ENCODE assay signal across 9 cellular contexts in the genomic region with DNA sequence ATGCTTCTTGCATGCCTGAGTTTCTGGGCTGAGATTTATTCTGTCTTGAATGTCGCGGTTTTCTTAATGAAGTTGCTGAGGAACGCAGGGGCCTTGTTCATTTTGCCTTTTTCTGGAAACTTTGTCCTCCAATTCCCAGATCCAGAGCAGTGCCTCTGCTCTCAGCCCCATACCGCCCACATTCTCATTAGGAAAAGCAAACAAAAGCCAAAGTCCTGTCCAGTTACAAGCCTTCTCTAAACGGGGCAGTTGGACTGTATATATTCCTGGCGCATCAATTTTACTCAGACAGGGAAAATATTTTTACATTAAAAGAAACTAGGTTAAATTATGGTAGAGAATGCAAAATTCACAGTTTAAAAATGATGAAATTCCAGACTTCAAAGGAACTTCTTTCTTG. TPM values are rescaled to one million over a fixed set of nuclear protein-coding genes. Genes with fewer than 3 reads are reported as not detected.
DNase-seq lines count a peak whose midpoint lies in the region; ATAC-seq, FAIRE-seq and TF ChIP-seq lines count a peak whose summit lies in the region.
"Had no signal": no experiment of that assay in that cellular context is flagged by ENCODE, and none has a peak within 500 bp of the region (broad histone marks: within the 10 kb centered on the region; RNA-seq: fewer than 3 reads in every experiment).

No MANE protein-coding gene starts in this region.

- peak overlapping the region; percentile 83 for H3K9ac ChIP-seq in astrocyte (ENCODE audit: low read length)

- peaks cover 20% of the 10 kb centered on the region for H3K36me3 Mint-ChIP-seq in activated naive CD4-positive, alpha-beta T cell treated with anti-CD3 and anti-CD28 coated beads for 36 hours (ENCODE audit: low read depth)
- H3K36me3 Mint-ChIP-seq in astrocyte (ENCODE audit: low read depth, unreplicated experiment) = peaks cover 8% of the 10 kb centered on the region
- H3K36me3 Mint-ChIP-seq in type B pancreatic cell = peaks cover 10% of the 10 kb centered on the region

- CTCF ChIA-PET in activated naive CD4-positive, alpha-beta T cell treated with anti-CD3 and anti-CD28 coated beads for 36 hours (lab: Charles Lee) = interaction anchor here (0.7 kb wide), 1 partner anchor 113 kb away, joined by 3 read pairs; no protein-coding TSS in a partner anchor

- H3K9me3 ChIP-seq in astrocyte (ENCODE audit: insufficient read depth, low read depth, low read length) = no peaks in the 10 kb centered on the region

- H3K4me3 Mint-ChIP-seq in activated naive CD4-positive, alpha-beta T cell treated with anti-CD3 and anti-CD28 coated beads for 36 hours = peak overlapping the region; percentile 81
- H3K4me3 Mint-ChIP-seq in astrocyte (ENCODE audit: unreplicated experiment) = peak overlapping the region; percentile 90
- peak overlapping the region; percentile 94 for H3K4me3 Mint-ChIP-seq in type B pancreatic cell

- DNase-seq in activated naive CD4-positive, alpha-beta T cell treated with anti-CD3 and anti-CD28 coated beads for 36 hours = no peak
- no peak for DNase-seq in activated naive CD4-positive, alpha-beta T cell (lab: John Stamatoyannopoulos, UW)
- DNase-seq in astrocyte (ENCODE audit: low read depth) = no peak
- DNase-seq in type B pancreatic cell (ENCODE audit: extremely low spot score, unreplicated experiment) = no peak
- no peak for DNase-seq in NCI-H1105 (lab: John Stamatoyannopoulos, UW)
- DNase-seq: GF-D8 had no signal

- intact Hi-C loops in activated naive CD4-positive, alpha-beta T cell treated with anti-CD3 and anti-CD28 coated beads for 36 hours (cut with micrococcal nuclease) = loop anchor here (2.0 to 10.0 kb wide), 6 partner anchors 35 to 821 kb away; no protein-coding TSS in a partner anchor

- H3K79me2 ChIP-seq in astrocyte (ENCODE audit: insufficient read depth, low read length) = peaks cover 10% of the 10 kb centered on the region

- H3K36me3 ChIP-seq in astrocyte (ENCODE audit: insufficient read depth, low read length) = no peaks in the 10 kb centered on the region

- H4K20me1 ChIP-seq in astrocyte (ENCODE audit: insufficient read depth, low read length) = no peaks in the 10 kb centered on the region

- H3K9me3 Mint-ChIP-seq in activated naive CD4-positive, alpha-beta T cell treated with anti-CD3 and anti-CD28 coated beads for 36 hours = no peaks in the 10 kb centered on the region
- H3K9me3 Mint-ChIP-seq in astrocyte (ENCODE audit: unreplicated experiment) (no peaks in the 10 kb centered on the region), type B pancreatic cell (no peaks in the 10 kb centered on the region)

- H3K27me3 ChIP-seq in astrocyte (ENCODE audit: insufficient read depth, low read length) (no peaks in the 10 kb centered on the region), layer of hippocampus (ENCODE audit: control insufficient read depth, insufficient read depth, low read length) (no peaks in the 10 kb centered on the region)

- H3K4me1 Mint-ChIP-seq in activated naive CD4-positive, alpha-beta T cell treated with anti-CD3 and anti-CD28 coated beads for 36 hours (ENCODE audit: low read depth) = peaks cover 35% of the 10 kb centered on the region
- peaks cover 15% of the 10 kb centered on the region for H3K4me1 Mint-ChIP-seq in astrocyte (ENCODE audit: low read depth, unreplicated experiment)
- H3K4me1 Mint-ChIP-seq in type B pancreatic cell (ENCODE audit: unreplicated experiment) = peaks cover 34% of the 10 kb centered on the region

- peak overlapping the region; percentile 79 for H3K4me3 ChIP-seq in astrocyte (ENCODE audit: insufficient read depth, low read depth, low read length)

- no peaks in the 10 kb centered on the region for H3K27me3 Mint-ChIP-seq in activated naive CD4-positive, alpha-beta T cell treated with anti-CD3 and anti-CD28 coated beads for 36 hours (ENCODE audit: low read depth)
- H3K27me3 Mint-ChIP-seq in astrocyte (ENCODE audit: low read depth, unreplicated experiment) (no peaks in the 10 kb centered on the region), type B pancreatic cell (no peaks in the 10 kb centered on the region)

- peaks cover 8% of the 10 kb centered on the region for H3K4me1 ChIP-seq in astrocyte (ENCODE audit: insufficient read depth, low read length)

- peak overlapping the region; percentile 94 for H3K27ac Mint-ChIP-seq in activated naive CD4-positive, alpha-beta T cell treated with anti-CD3 and anti-CD28 coated beads for 36 hours
- H3K27ac Mint-ChIP-seq in astrocyte (ENCODE audit: unreplicated experiment) (peak overlapping the region; percentile 99), type B pancreatic cell (peak overlapping the region; percentile 94)

- ATAC-seq in HG02981 (IDR thresholded peaks at IDR 0.05; ENCODE audit: unreplicated experiment) = no peak
- ATAC-seq in HG02642 (IDR thresholded peaks at IDR 0.05; ENCODE audit: poor library complexity, unreplicated experiment) = no peak

- TF ChIP-seq CTCF in astrocyte (IDR thresholded peaks at IDR 0.05; ENCODE audit: insufficient read depth, low read depth, low read length) (no peak), type B pancreatic cell (conservative IDR thresholded peaks at IDR 0.05) (no peak)

- no peak overlapping the region for H3K27ac ChIP-seq in astrocyte (ENCODE audit: low read depth, low read length)
- H3K27ac ChIP-seq in layer of hippocampus (ENCODE audit: low read depth, low read length) = peak overlapping the region; percentile 83

- FAIRE-seq in astrocyte (lab: Jason Lieb, UNC) = no peak

- peak overlapping the region; percentile 94 for H2AFZ ChIP-seq in astrocyte (ENCODE audit: low read depth, low read length)

- H3K4me2 ChIP-seq in astrocyte (ENCODE audit: low read length) = peak overlapping the region; percentile 99

RNA-seq across cellular contexts. Expression of gene PSAT1, which starts 1.2 kb away (rescaled TPM):
- 100 to 1,000 TPM; 235 to 240 TPM for total RNA-seq in activated naive CD4-positive, alpha-beta T cell treated with anti-CD3 and anti-CD28 coated beads for 36 hours
- total RNA-seq in astrocyte (326 and 335 TPM in 2 replicates), type B pancreatic cell (ENCODE audit: low replicate concordance) (68.9 and 74.2 TPM in 2 replicates)

RNA-seq across cellular contexts. Expression of gene CEP78, which starts 59.9 kb away (rescaled TPM):
- total RNA-seq in activated naive CD4-positive, alpha-beta T cell treated with anti-CD3 and anti-CD28 coated beads for 36 hours = 10 to 100 TPM; 39.5 to 39.7 TPM
- total RNA-seq in astrocyte (20.1 and 21.5 TPM in 2 replicates), type B pancreatic cell (ENCODE audit: low replicate concordance) (22.7 and 44.8 TPM in 2 replicates)
